ENCODE assay signal across 21 cellular contexts in genomic region chr4:60033826-60034225, GRCh38.
"Had no signal": no experiment of that assay in that cellular context is flagged by ENCODE, and none has a peak within 500 bp of the region (broad histone marks: within the 10 kb centered on the region; RNA-seq: fewer than 3 reads in every experiment).

No MANE protein-coding gene starts in this region.

- H3K9me3 ChIP-seq: MG63 had no signal

- H3K4me3 ChIP-seq: cardiac muscle cell, MG63, PC-9, SK-N-MC had no signal

- H3K27me3 ChIP-seq: cardiac muscle cell, MG63 had no signal

- H3K4me2 ChIP-seq: PC-9 had no signal

- DNase-seq: activated CD4-positive, alpha-beta memory T cell treated with anti-CD3 and anti-CD28 coated beads, Interleukin-2, amount 10 ng/mL, durations not matched to agents 7 days and 5 days; activated CD4-positive, alpha-beta T cell treated with anti-CD3 and anti-CD28 coated beads for 36 hours; activated CD4-positive, alpha-beta T cell treated with anti-CD3 and anti-CD28 coated beads, Interleukin-2, amount 50 U/mL, for 1 hour; activated gamma-delta T cell; activated naive CD4-positive, alpha-beta T cell treated with anti-CD3 and anti-CD28 coated beads for 36 hours; activated T-cell treated with anti-CD3 and anti-CD28 coated beads for 4 hours; activated T-cell treated with anti-CD3 and anti-CD28 coated beads, Interleukin-2, amount 50 U/mL, for 48 hours; amygdala; MG63; MV-4-11; NCI-H1417 treated with DMSO at 0.1 percent for 48 hours; NCI-H187; NCI-H446; NCI-H526; PC-9; SIG-M5; T-cell; T-helper 2 cell; T1000 had no signal

- H3K36me3 ChIP-seq: cardiac muscle cell, MG63 had no signal

- H3K27ac ChIP-seq: cardiac muscle cell, PC-9, SK-N-MC had no signal

- H2AFZ ChIP-seq: PC-9 had no signal
